Comparison of ENCODE assay signal across 1 cellular context in the genomic region with DNA sequence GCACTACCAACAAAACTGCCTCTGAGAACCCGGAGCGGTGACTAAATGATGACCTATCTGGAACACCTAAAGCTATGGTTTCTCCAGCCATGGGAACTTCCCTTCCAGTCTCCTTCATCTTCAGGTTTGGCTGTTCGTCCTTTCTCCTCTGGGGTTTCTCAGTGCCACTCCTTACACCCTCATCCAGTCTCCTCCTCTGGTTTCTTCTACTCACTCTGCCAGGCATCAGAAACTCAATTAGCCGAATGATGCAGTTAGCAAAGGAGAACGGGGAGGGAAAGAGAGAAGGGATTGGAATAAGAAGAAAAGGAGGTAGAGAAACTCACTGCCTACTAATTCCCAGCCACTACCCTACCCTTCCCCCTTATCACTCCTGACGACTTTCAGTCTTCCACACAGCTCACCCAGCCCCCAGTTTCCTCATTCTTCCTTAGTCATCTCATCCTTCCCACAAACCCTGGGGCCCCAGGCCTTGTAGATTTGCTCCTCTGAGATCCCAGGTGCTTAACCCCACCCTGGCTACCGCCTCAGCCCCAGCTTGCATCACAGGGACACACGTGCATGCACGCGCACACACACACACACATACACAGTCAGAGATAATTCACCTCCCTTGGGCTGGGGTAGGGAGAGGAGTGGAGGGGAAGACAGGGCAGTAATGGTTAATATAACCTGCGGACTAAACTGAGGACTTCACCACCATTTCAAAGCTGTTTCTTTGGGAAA.
TF ChIP-seq lines count a peak whose summit lies in the region.

No MANE protein-coding gene starts in this region.

TF ChIP-seq in GM12878, 131 proteins besides CTCF, POLR2A, EP300 and RAD21:
- TF ChIP-seq YBX1 (IDR thresholded peaks at IDR 0.05) = no peak
- peak; percentile 42 to 64; a peak in 1 of 4 replicates for TF ChIP-seq BHLHE40 (IDR thresholded peaks at IDR 0.05; ENCODE audit: borderline replicate concordance in 1 of 2, low read depth in 2 of 2, low read length in 1 of 2)
- TF ChIP-seq POLR2AphosphoS5 (IDR thresholded peaks at IDR 0.05; ENCODE audit: low read length) = no peak
- TF ChIP-seq CREM (IDR thresholded peaks at IDR 0.05; ENCODE audit: low read depth) = peak; percentile 50; the same call in 1 of the 2 replicates
- peak; percentile 54 for TF ChIP-seq RUNX3 (IDR thresholded peaks at IDR 0.05; ENCODE audit: low read length)
- peak; percentile 10; the same call in 1 of the 2 replicates for TF ChIP-seq JUNB (IDR thresholded peaks at IDR 0.05)
- no peak for TF ChIP-seq ZBED1 (IDR thresholded peaks at IDR 0.05; ENCODE audit: borderline replicate concordance)
- peak; percentile 83 for TF ChIP-seq EED (IDR thresholded peaks at IDR 0.05; ENCODE audit: low read depth)
- TF ChIP-seq GABPA (IDR thresholded peaks at IDR 0.05; ENCODE audit: low read depth) = 0 out of 2 replicates have a peak, but pooled peaks have one; percentile 11
- TF ChIP-seq JUND (IDR thresholded peaks at IDR 0.05; ENCODE audit: low read depth, low read length) = no peak
- peak; percentile 38; the same call in 1 of the 2 replicates for TF ChIP-seq FOXM1 (IDR thresholded peaks at IDR 0.05; ENCODE audit: low read depth, low read length)
- TF ChIP-seq, protein P1, sequence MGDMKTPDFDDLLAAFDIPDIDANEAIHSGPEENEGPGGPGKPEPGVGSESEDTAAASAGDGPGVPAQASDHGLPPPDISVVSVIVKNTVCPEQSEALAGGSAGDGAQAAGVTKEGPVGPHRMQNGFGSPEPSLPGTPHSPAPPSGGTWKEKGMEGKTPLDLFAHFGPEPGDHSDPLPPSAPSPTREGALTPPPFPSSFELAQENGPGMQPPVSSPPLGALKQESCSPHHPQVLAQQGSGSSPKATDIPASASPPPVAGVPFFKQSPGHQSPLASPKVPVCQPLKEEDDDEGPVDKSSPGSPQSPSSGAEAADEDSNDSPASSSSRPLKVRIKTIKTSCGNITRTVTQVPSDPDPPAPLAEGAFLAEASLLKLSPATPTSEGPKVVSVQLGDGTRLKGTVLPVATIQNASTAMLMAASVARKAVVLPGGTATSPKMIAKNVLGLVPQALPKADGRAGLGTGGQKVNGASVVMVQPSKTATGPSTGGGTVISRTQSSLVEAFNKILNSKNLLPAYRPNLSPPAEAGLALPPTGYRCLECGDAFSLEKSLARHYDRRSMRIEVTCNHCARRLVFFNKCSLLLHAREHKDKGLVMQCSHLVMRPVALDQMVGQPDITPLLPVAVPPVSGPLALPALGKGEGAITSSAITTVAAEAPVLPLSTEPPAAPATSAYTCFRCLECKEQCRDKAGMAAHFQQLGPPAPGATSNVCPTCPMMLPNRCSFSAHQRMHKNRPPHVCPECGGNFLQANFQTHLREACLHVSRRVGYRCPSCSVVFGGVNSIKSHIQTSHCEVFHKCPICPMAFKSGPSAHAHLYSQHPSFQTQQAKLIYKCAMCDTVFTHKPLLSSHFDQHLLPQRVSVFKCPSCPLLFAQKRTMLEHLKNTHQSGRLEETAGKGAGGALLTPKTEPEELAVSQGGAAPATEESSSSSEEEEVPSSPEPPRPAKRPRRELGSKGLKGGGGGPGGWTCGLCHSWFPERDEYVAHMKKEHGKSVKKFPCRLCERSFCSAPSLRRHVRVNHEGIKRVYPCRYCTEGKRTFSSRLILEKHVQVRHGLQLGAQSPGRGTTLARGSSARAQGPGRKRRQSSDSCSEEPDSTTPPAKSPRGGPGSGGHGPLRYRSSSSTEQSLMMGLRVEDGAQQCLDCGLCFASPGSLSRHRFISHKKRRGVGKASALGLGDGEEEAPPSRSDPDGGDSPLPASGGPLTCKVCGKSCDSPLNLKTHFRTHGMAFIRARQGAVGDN (IDR thresholded peaks at IDR 0.05) = no peak
- TF ChIP-seq CREB1 (IDR thresholded peaks at IDR 0.05; ENCODE audit: low read depth) = 0 out of 2 replicates have a peak, but pooled peaks have one; percentile 27
